In the genomic region with DNA sequence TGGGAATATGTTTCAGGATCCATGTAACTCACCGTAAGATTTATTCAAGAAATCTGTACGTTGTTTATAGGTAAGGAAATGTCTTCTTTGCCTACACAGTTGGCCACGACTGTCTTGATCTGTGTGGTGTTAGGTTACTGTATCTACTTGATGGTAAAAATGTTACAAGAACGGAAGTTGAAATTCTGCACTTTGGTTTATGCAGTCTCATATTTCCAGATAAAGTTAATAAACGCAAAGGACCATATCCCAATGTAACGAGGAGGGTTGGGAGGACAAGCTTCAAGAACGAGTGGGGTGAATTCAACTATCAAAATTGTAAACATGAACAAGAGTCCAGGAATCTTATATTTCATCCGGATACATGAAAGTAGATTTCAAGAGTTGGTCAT, we compare ENCODE assay signal across 9 cellular contexts. TPM values are rescaled to one million over a fixed set of nuclear protein-coding genes. Genes with fewer than 3 reads are reported as not detected.
DNase-seq lines count a peak whose midpoint lies in the region; ATAC-seq, FAIRE-seq and TF ChIP-seq lines count a peak whose summit lies in the region.
"Had no signal": no experiment of that assay in that cellular context is flagged by ENCODE, and none has a peak within 500 bp of the region (broad histone marks: within the 10 kb centered on the region; RNA-seq: fewer than 3 reads in every experiment).

No MANE protein-coding gene starts in this region.

- H3K9me3 Mint-ChIP-seq in activated naive CD8-positive, alpha-beta T cell treated with anti-CD3 and anti-CD28 coated beads, Interleukin-2, amount 50 U/mL, for 24 hours = no peaks in the 10 kb centered on the region

- H3K36me3 ChIP-seq in heart right ventricle (no peaks in the 10 kb centered on the region), kidney (ENCODE audit: control insufficient read depth in 1 of 2, insufficient read depth in 2 of 2, low read length in 2 of 2) (no peaks in the 10 kb centered on the region)

- H3K27me3 Mint-ChIP-seq in activated naive CD8-positive, alpha-beta T cell treated with anti-CD3 and anti-CD28 coated beads, Interleukin-2, amount 50 U/mL, for 24 hours = no peaks in the 10 kb centered on the region

- H3K36me3 Mint-ChIP-seq in activated naive CD8-positive, alpha-beta T cell treated with anti-CD3 and anti-CD28 coated beads, Interleukin-2, amount 50 U/mL, for 24 hours (ENCODE audit: low read depth) = peaks cover 4% of the 10 kb centered on the region

- peak overlapping the region; percentile 93 for H3K4me3 Mint-ChIP-seq in activated naive CD8-positive, alpha-beta T cell treated with anti-CD3 and anti-CD28 coated beads, Interleukin-2, amount 50 U/mL, for 24 hours

- H3K9me3 ChIP-seq in heart right ventricle = no peaks in the 10 kb centered on the region
- H3K9me3 ChIP-seq in kidney (ENCODE audit: control insufficient read depth in 1 of 2, low read length in 2 of 2) = no peaks in the 10 kb centered on the region

- WGBS in heart right ventricle, 2 donors = 25 to 31% methylated on average over 8 of the region's 8 CpGs

- DNase-seq in heart right ventricle (no peak), Right ventricle myocardium superior (no peak), kidney (no peak)
- DNase-seq in activated naive CD8-positive, alpha-beta T cell treated with anti-CD3 and anti-CD28 coated beads, Interleukin-2, amount 50 U/mL, for 24 hours = no peak

- H3K4me1 ChIP-seq in heart right ventricle (peaks cover 0 to 58% (median 38%) of the 10 kb centered on the region in 9 donors), kidney (ENCODE audit: control insufficient read depth in 1 of 2, insufficient read depth in 1 of 2, low read depth in 1 of 2, low read length in 2 of 2) (peaks cover 12 to 26% of the 10 kb centered on the region in 2 donors)

- TF ChIP-seq CTCF in heart right ventricle (IDR thresholded peaks at IDR 0.05) (no peak), kidney (IDR thresholded peaks at IDR 0.05; ENCODE audit: borderline replicate concordance, extremely low read depth, insufficient read depth) (no peak)

- peak overlapping the region; percentile 21 to 53 for H3K9ac ChIP-seq in kidney (ENCODE audit: low read length in 2 of 2)

- peak overlapping the region in 9 of 10 donors; percentile 98 to 100 (median 100) for H3K27ac ChIP-seq in heart right ventricle
- peak overlapping the region; percentile 61 to 82 for H3K27ac ChIP-seq in kidney (ENCODE audit: low read depth in 2 of 2, low read length in 2 of 2)
- H3K27ac ChIP-seq in temporal lobe (ENCODE audit: low read depth, low read length) = peak overlapping the region; percentile 59

- ATAC-seq in heart right ventricle = no peak
- no peak for ATAC-seq in Right ventricle myocardium superior (ENCODE audit: poor library complexity)
- ATAC-seq in activated naive CD8-positive, alpha-beta T cell treated with anti-CD3 and anti-CD28 coated beads, Interleukin-2, amount 50 U/mL, for 24 hours = no peak
- ATAC-seq in GM18858 (IDR thresholded peaks at IDR 0.05; ENCODE audit: unreplicated experiment) = no peak
- no peak for ATAC-seq in GM18867 (IDR thresholded peaks at IDR 0.05; ENCODE audit: unreplicated experiment)
- ATAC-seq in GM18517 (IDR thresholded peaks at IDR 0.05; ENCODE audit: unreplicated experiment) = no peak

- no peaks in the 10 kb centered on the region for H3K27me3 ChIP-seq in heart right ventricle

- peak overlapping the region; percentile 94 for H3K27ac Mint-ChIP-seq in activated naive CD8-positive, alpha-beta T cell treated with anti-CD3 and anti-CD28 coated beads, Interleukin-2, amount 50 U/mL, for 24 hours

- H3K4me3 ChIP-seq in heart right ventricle (peak overlapping the region; percentile 73 to 99 (median 89)), kidney (ENCODE audit: low read length in 2 of 2) (peak overlapping the region; percentile 74)

- H3K4me1 Mint-ChIP-seq in activated naive CD8-positive, alpha-beta T cell treated with anti-CD3 and anti-CD28 coated beads, Interleukin-2, amount 50 U/mL, for 24 hours = peaks cover 34% of the 10 kb centered on the region

- intact Hi-C loops in heart right ventricle (cut with DNase I) (loop anchor here in 3 of 10 donors (5.0 kb wide), 1 partner anchor 52 kb away; a partner anchor contains a TSS), Right ventricle myocardium superior (cut with DNase I) (no loop called here), kidney (cut with DNase I) (no loop called here)

- FAIRE-seq in kidney (lab: Jason Lieb, UNC) = no peak
- FAIRE-seq: frontal cortex had no signal

RNA-seq across cellular contexts. Expression of a gene that starts 1.0 kb away (rescaled TPM):
- 10 to 100 TPM; 12.5 to 21.2 (median 16.3) TPM for total RNA-seq in heart right ventricle
- 1 to 10 TPM; 3.3 to 7.1 TPM for polyA plus RNA-seq in heart right ventricle
- total RNA-seq in Right ventricle myocardium superior = 12.7 TPM
- 21.3 TPM for total RNA-seq in kidney
- 6.5 TPM for polyA plus RNA-seq in kidney (ENCODE audit: insufficient read depth, low read depth, low replicate concordance)
- 20.4 TPM for total RNA-seq in temporal lobe

RNA-seq across cellular contexts. Expression of a gene that starts 50.6 kb away (rescaled TPM):
- total RNA-seq in heart right ventricle (100 to 1,000 TPM in 1 of 10 donors, 10 to 100 TPM in 9; 63.3 to 108 (median 75.8) TPM), Right ventricle myocardium superior (77.5 TPM), kidney (101 TPM), temporal lobe (47.7 TPM)
- polyA plus RNA-seq in heart right ventricle (10 to 100 TPM in 1 of 2 donors, 1 to 10 TPM in 1; 9.9 to 57.2 TPM), kidney (ENCODE audit: insufficient read depth, low read depth, low replicate concordance) (45.4 TPM)

RNA-seq across cellular contexts. Expression of a gene that starts 51.4 kb away (rescaled TPM):
- 10 to 100 TPM; 16.1 to 40.8 (median 19.5) TPM for total RNA-seq in heart right ventricle
- 1 to 10 TPM; 7.1 to 7.2 TPM for polyA plus RNA-seq in heart right ventricle
- total RNA-seq in Right ventricle myocardium superior = 17.9 TPM
- 172 TPM for total RNA-seq in kidney
- polyA plus RNA-seq in kidney (ENCODE audit: insufficient read depth, low read depth, low replicate concordance) = 87.1 TPM
- total RNA-seq in temporal lobe = 145 TPM
